Comparison of ENCODE assay signal across 15 cellular contexts in genomic region chr1:160645386-160646063, GRCh38. TPM values are rescaled to one million over a fixed set of nuclear protein-coding genes. Genes with fewer than 3 reads are reported as not detected.
DNase-seq lines count a peak whose midpoint lies in the region; ATAC-seq and TF ChIP-seq lines count a peak whose summit lies in the region.
"Had no signal": no experiment of that assay in that cellular context is flagged by ENCODE, and none has a peak within 500 bp of the region (broad histone marks: within the 10 kb centered on the region; RNA-seq: fewer than 3 reads in every experiment).

No MANE protein-coding gene starts in this region.

- H3K27ac ChIP-seq in BLaER1 = peak overlapping the region; percentile 90

- ATAC-seq in mucosa of descending colon (peak; percentile 31), GM21390 (IDR thresholded peaks at IDR 0.05; ENCODE audit: unreplicated experiment) (no peak)

- H3K27me3 Mint-ChIP-seq in activated T-helper 2 cell treated with anti-CD3 and anti-CD28 coated beads, Interferon-gamma antibody, Interleukin-2, Interleukin-4, amounts not matched to agents 10 μg/mL and 5 μg/mL and 100 μg/mL, durations not matched to agents 14 hours and 24 hours and 36 hours (ENCODE audit: low read depth) = no peaks in the 10 kb centered on the region

- no peak for DNase-seq in activated T-helper 2 cell treated with anti-CD3 and anti-CD28 coated beads, Interferon-gamma antibody, Interleukin-2, Interleukin-4, amounts not matched to agents 10 μg/mL and 5 μg/mL and 100 μg/mL, durations not matched to agents 14 hours and 24 hours and 36 hours (ENCODE audit: low spot score)
- DNase-seq in mucosa of descending colon (no peak), SK-N-DZ (ENCODE audit: low spot score) (no peak), NCI-H2081 (lab: John Stamatoyannopoulos, UW) (no peak)
- no peak for DNase-seq in stimulated activated CD4-positive, alpha-beta T cell treated with anti-CD3 and anti-CD28 coated beads, Interleukin-4, amount 100 ng/mL, for 24 hours
- DNase-seq: activated CD4-positive, CD25-positive, alpha-beta regulatory T cell; foreskin melanocyte; GDM1; NCI-H1105 treated with DMSO at 0.1 percent for 48 hours; NCI-H524; Right ventricle myocardium superior had no signal

- no peaks in the 10 kb centered on the region; the same call in 1 of the 2 replicates for H3K9me3 ChIP-seq in BLaER1
- H3K9me3 ChIP-seq in mucosa of descending colon = no peaks in the 10 kb centered on the region

- H3K4me1 ChIP-seq in BLaER1 = peaks cover 76% of the 10 kb centered on the region
- no peaks in the 10 kb centered on the region for H3K4me1 ChIP-seq in mucosa of descending colon (ENCODE audit: low read depth)

- no peaks in the 10 kb centered on the region for H3K9me3 Mint-ChIP-seq in activated T-helper 2 cell treated with anti-CD3 and anti-CD28 coated beads, Interferon-gamma antibody, Interleukin-2, Interleukin-4, amounts not matched to agents 10 μg/mL and 5 μg/mL and 100 μg/mL, durations not matched to agents 14 hours and 24 hours and 36 hours

- H4K20me1 ChIP-seq in BLaER1 = peaks cover 5% of the 10 kb centered on the region; the same call in 1 of the 2 replicates

- no peaks in the 10 kb centered on the region for H3K27me3 ChIP-seq in BLaER1

- H3K4me2 ChIP-seq in BLaER1 = peak overlapping the region; percentile 95

- peak overlapping the region; percentile 99 for H3K27ac Mint-ChIP-seq in activated T-helper 2 cell treated with anti-CD3 and anti-CD28 coated beads, Interferon-gamma antibody, Interleukin-2, Interleukin-4, amounts not matched to agents 10 μg/mL and 5 μg/mL and 100 μg/mL, durations not matched to agents 14 hours and 24 hours and 36 hours

- TF ChIP-seq CTCF in mucosa of descending colon (IDR thresholded peaks at IDR 0.05) = no peak

- peaks cover 58% of the 10 kb centered on the region for H3K4me1 Mint-ChIP-seq in activated T-helper 2 cell treated with anti-CD3 and anti-CD28 coated beads, Interferon-gamma antibody, Interleukin-2, Interleukin-4, amounts not matched to agents 10 μg/mL and 5 μg/mL and 100 μg/mL, durations not matched to agents 14 hours and 24 hours and 36 hours (ENCODE audit: low read depth)

- H3K4me3 ChIP-seq in BLaER1 = peak overlapping the region; percentile 72
- no peak overlapping the region for H3K4me3 ChIP-seq in mucosa of descending colon

- TF ChIP-seq POLR2A in GM15510 (IDR thresholded peaks at IDR 0.05; ENCODE audit: borderline replicate concordance, extremely low read depth, insufficient read length) = peak; percentile 41

- H3K36me3 Mint-ChIP-seq in activated T-helper 2 cell treated with anti-CD3 and anti-CD28 coated beads, Interferon-gamma antibody, Interleukin-2, Interleukin-4, amounts not matched to agents 10 μg/mL and 5 μg/mL and 100 μg/mL, durations not matched to agents 14 hours and 24 hours and 36 hours (ENCODE audit: low read depth) = peaks cover 68% of the 10 kb centered on the region

- H3K36me3 ChIP-seq in BLaER1 (peaks cover 25% of the 10 kb centered on the region; the same call in 1 of the 2 replicates), mucosa of descending colon (ENCODE audit: low read depth) (no peaks in the 10 kb centered on the region)

- peak overlapping the region; percentile 93 for H3K9ac ChIP-seq in BLaER1

- intact Hi-C loops in activated T-helper 2 cell treated with anti-CD3 and anti-CD28 coated beads, Interferon-gamma antibody, Interleukin-2, Interleukin-4, amounts not matched to agents 10 μg/mL and 5 μg/mL and 100 μg/mL, durations not matched to agents 14 hours and 24 hours and 36 hours (cut with micrococcal nuclease) = loop anchor here (2.0 kb wide), 1 partner anchor 17 kb away; no protein-coding TSS in a partner anchor
- intact Hi-C loops in mucosa of descending colon (cut with DNase I, micrococcal nuclease) = no loop called here

- peak overlapping the region; percentile 97 for H3K4me3 Mint-ChIP-seq in activated T-helper 2 cell treated with anti-CD3 and anti-CD28 coated beads, Interferon-gamma antibody, Interleukin-2, Interleukin-4, amounts not matched to agents 10 μg/mL and 5 μg/mL and 100 μg/mL, durations not matched to agents 14 hours and 24 hours and 36 hours (ENCODE audit: low read depth)

RNA-seq across cellular contexts. Expression of gene SLAMF1, which starts 1.3 kb away (rescaled TPM):
- total RNA-seq in activated T-helper 2 cell treated with anti-CD3 and anti-CD28 coated beads, Interferon-gamma antibody, Interleukin-2, Interleukin-4, amounts not matched to agents 10 μg/mL and 5 μg/mL and 100 μg/mL, durations not matched to agents 14 hours and 24 hours and 36 hours = 74.6 and 78.8 TPM in 2 replicates
- 1 to 10 TPM; 1.1 to 2.2 (median 1.6) TPM for total RNA-seq in mucosa of descending colon
- polyA plus RNA-seq in SK-N-DZ (2014; cell fraction: cytosol; rRNA removed) = not detected in 2 replicates
- not detected in 2 replicates for polyA plus RNA-seq in SK-N-DZ (2014; cell fraction: nucleus; rRNA removed)
- polyA plus RNA-seq: BJ had no signal

Comparison
In these comparisons a context has a peak if more than half of its experiments do, and no peak if none do; other contexts are left out.
1. RNA of gene SLAMF1, which starts 1.3 kb away (total RNA-seq): 74.6 to 78.8 TPM in activated T-helper 2 cell treated with anti-CD3 and anti-CD28 coated beads, Interferon-gamma antibody, Interleukin-2, Interleukin-4, amounts not matched to agents 10 μg/mL and 5 μg/mL and 100 μg/mL, durations not matched to agents 14 hours and 24 hours and 36 hours; 1.1 to 2.2 TPM in mucosa of descending colon; every median in the first group is over 10 times any median in the second.